ENCODE assay signal across 8 cellular contexts in the genomic region with DNA sequence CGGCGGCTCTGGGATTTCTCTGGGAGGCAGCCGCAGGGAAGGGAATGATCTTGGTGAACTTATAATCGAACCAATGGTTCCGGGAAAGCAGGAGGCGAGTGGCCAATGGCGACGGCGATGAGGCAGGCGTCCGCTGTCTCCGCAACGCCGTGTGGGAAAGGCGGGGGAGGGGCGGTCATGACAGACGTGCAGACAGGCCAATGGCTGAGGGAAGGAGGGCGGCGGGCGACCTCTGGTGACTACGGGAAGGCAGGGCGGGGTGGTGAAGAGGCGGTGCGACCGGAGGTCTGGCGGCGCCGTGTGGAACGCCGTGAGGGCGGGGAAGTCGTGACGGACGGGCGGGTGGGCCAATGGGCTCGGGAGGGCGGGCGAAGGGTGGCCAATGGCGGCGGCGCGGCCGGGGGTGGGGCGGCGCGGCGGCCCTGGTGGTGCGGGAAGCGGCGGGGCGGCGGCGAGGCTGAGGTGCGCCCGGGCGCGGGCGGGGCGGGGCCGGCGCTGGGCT. TPM values are rescaled to one million over a fixed set of nuclear protein-coding genes. Genes with fewer than 3 reads are reported as not detected.
DNase-seq lines count a peak whose midpoint lies in the region; ATAC-seq lines count a peak whose summit lies in the region.

A gene with protein sequence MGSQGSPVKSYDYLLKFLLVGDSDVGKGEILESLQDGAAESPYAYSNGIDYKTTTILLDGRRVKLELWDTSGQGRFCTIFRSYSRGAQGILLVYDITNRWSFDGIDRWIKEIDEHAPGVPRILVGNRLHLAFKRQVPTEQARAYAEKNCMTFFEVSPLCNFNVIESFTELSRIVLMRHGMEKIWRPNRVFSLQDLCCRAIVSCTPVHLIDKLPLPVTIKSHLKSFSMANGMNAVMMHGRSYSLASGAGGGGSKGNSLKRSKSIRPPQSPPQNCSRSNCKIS (plus strand): TSS at position 409 of the 502 bp plus-strand sequence. CDS start 226 bp downstream, outside the sequence.

- peaks cover 25 to 79% (median 49%) of the 10 kb centered on the region in 11 experiments; a peak in 19 of 22 replicates for H4K20me1 ChIP-seq in BLaER1 treated with 17β-estradiol and CSF1 and Interleukin-3, amounts not matched to agents 10 nM and 100 nM

- peak within 1 kb of the TSS; percentile 91 to 99 (median 96) for H3K27ac ChIP-seq in BLaER1 treated with 17β-estradiol and CSF1 and Interleukin-3, amounts not matched to agents 10 nM and 100 nM
- peak within 1 kb of the TSS; percentile 100 for H3K27ac ChIP-seq in cingulate gyrus (ENCODE audit: low read depth, low read length)

- ATAC-seq in GM19328 (IDR thresholded peaks at IDR 0.05; ENCODE audit: unreplicated experiment) (peak; percentile 66), HG03460 (IDR thresholded peaks at IDR 0.05; ENCODE audit: unreplicated experiment) (peak; percentile 72), left colon (peak; percentile 70)

- H3K4me2 ChIP-seq in BLaER1 treated with 17β-estradiol and CSF1 and Interleukin-3, amounts not matched to agents 10 nM and 100 nM = peak within 1 kb of the TSS; percentile 97 to 100 (median 99)

- no peaks in the 10 kb centered on the region for H3K27me3 ChIP-seq in BLaER1 treated with 17β-estradiol and CSF1 and Interleukin-3, amounts not matched to agents 10 nM and 100 nM

- peaks cover 60 to 72% (median 66%) of the 10 kb centered on the region in 10 experiments for H3K4me1 ChIP-seq in BLaER1 treated with 17β-estradiol and CSF1 and Interleukin-3, amounts not matched to agents 10 nM and 100 nM

- peaks cover 0 to 14% (median 0%) of the 10 kb centered on the region in 11 experiments; a peak in 5 of 22 replicates for H3K36me3 ChIP-seq in BLaER1 treated with 17β-estradiol and CSF1 and Interleukin-3, amounts not matched to agents 10 nM and 100 nM

- peak; percentile 83 for DNase-seq in NCI-H524 treated with DMSO at 0.1 percent for 48 hours (lab: John Stamatoyannopoulos, UW)
- DNase-seq in activated CD4-positive, alpha-beta T cell treated with anti-CD3 and anti-CD28 coated beads for 48 hours = peak; percentile 99
- DNase-seq in left colon = peak; percentile 99
- DNase-seq in stimulated activated CD4-positive, alpha-beta T cell treated with anti-CD3 and anti-CD28 coated beads, Interleukin-1b, Interleukin-23, amount 100 ng/mL, for 4 hours (ENCODE audit: low read depth in 2 of 2) = peak; percentile 98 to 99

- peak within 1 kb of the TSS; percentile 91 to 99 (median 96) for H3K9ac ChIP-seq in BLaER1 treated with 17β-estradiol and CSF1 and Interleukin-3, amounts not matched to agents 10 nM and 100 nM

- peak within 1 kb of the TSS; percentile 79 to 97 (median 88) for H3K4me3 ChIP-seq in BLaER1 treated with 17β-estradiol and CSF1 and Interleukin-3, amounts not matched to agents 10 nM and 100 nM

- no peaks in the 10 kb centered on the region for H3K9me3 ChIP-seq in BLaER1 treated with 17β-estradiol and CSF1 and Interleukin-3, amounts not matched to agents 10 nM and 100 nM (replicated peaks in 1 of 11)

- intact Hi-C loops in left colon (cut with DNase I, micrococcal nuclease) = no loop called here

RNA-seq across cellular contexts. Expression of the gene that starts here (rescaled TPM):
- 10 to 100 TPM; 38.2 to 43.4 TPM for total RNA-seq in left colon

Comparison
In these comparisons a context has a peak if more than half of its experiments do, and no peak if none do; other contexts are left out.
1. Peak in every context shown above with its lines: DNase-seq, ATAC-seq, H3K4me3 ChIP-seq and H3K27ac ChIP-seq.